11 cellular contexts compared by ENCODE assay signal in the genomic region with DNA sequence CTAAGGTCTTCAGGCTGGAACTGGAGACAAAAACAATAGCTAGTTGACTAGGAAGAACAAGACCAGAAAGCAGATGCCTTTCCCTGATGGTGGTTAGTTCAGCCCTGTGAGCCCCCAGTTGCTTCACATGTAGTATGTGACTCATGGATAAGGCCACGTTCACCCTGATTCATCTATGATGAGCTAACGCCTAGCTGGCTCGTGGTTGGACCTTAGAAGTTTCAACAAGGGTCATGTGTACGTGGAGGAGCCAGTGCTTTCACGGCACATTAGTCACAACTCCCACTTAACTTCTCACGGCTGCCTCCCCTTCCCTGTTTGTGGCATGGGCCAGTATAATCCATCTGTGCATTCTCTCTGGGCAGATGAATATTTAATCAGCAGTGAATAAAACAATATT. TPM values are rescaled to one million over a fixed set of nuclear protein-coding genes. Genes with fewer than 3 reads are reported as not detected.
DNase-seq lines count a peak whose midpoint lies in the region; ATAC-seq and TF ChIP-seq lines count a peak whose summit lies in the region.
"Had no signal": no experiment of that assay in that cellular context is flagged by ENCODE, and none has a peak within 500 bp of the region (broad histone marks: within the 10 kb centered on the region; RNA-seq: fewer than 3 reads in every experiment).

No MANE protein-coding gene starts in this region.

- no peaks in the 10 kb centered on the region for H3K27me3 ChIP-seq in GM23248 (replicated peaks; ENCODE audit: insufficient read depth)
- H3K27me3 ChIP-seq: cardiac muscle cell had no signal

- H2AFZ ChIP-seq in GM23248: peak overlapping the region; percentile 59

- H3K9ac ChIP-seq in GM23248: peak overlapping the region; percentile 59

- peak overlapping the region; percentile 37 for H3K4me2 ChIP-seq in GM23248 (ENCODE audit: unreplicated experiment)

- no peaks in the 10 kb centered on the region for H3K9me2 ChIP-seq in GM23248 (ENCODE audit: insufficient read depth)

- no peaks in the 10 kb centered on the region for H4K20me1 ChIP-seq in GM23248 (ENCODE audit: insufficient read depth)

- peaks cover 5% of the 10 kb centered on the region; the same call in 1 of the 2 replicates for H3K79me2 ChIP-seq in GM23248 (ENCODE audit: insufficient read depth)

- H3K4me1 Mint-ChIP-seq in T-cell: no peaks in the 10 kb centered on the region

- H3K27ac ChIP-seq in GM23248: peak overlapping the region; percentile 94
- no peak overlapping the region for H3K27ac ChIP-seq in RWPE1
- H3K27ac ChIP-seq: cardiac muscle cell had no signal

- peaks cover 0 to 4% of the 10 kb centered on the region in 2 donors for H3K27me3 Mint-ChIP-seq in T-cell

- no peaks in the 10 kb centered on the region for H3K9me3 ChIP-seq in GM23248 (ENCODE audit: low read depth)

- ATAC-seq in sciatic nerve (peak; percentile 77), GM18502 (IDR thresholded peaks at IDR 0.05; ENCODE audit: poor library complexity, unreplicated experiment) (no peak), T-cell (replicated peaks in 1 of 4) (no peak)

- peaks cover 32% of the 10 kb centered on the region for H3K4me1 ChIP-seq in GM23248 (ENCODE audit: insufficient read depth)

- in situ Hi-C loops in GM23248 (cut with MboI): no loop called here

- H3K9me3 Mint-ChIP-seq in T-cell: no peaks in the 10 kb centered on the region

- POLR2A ChIA-PET in RWPE1 (lab: Yijun Ruan, JAX; ENCODE audit: low non-redundant PET) (no interaction called here), T-cell (lab: Charles Lee) (no interaction called here)

- no peaks in the 10 kb centered on the region for H3K36me3 ChIP-seq in GM23248 (ENCODE audit: low read depth)
- H3K36me3 ChIP-seq: cardiac muscle cell had no signal

- no peaks in the 10 kb centered on the region for H3K36me3 Mint-ChIP-seq in T-cell

- H3K4me3 ChIP-seq in GM23248 (no peak overlapping the region), fibroblast of the aortic adventitia (ENCODE audit: low read depth, low read length) (no peak overlapping the region)
- H3K4me3 ChIP-seq: cardiac muscle cell had no signal

- no peak overlapping the region for H3K27ac Mint-ChIP-seq in T-cell

- intact Hi-C loops in sciatic nerve (cut with DNase I): no loop called here

- no peak overlapping the region for H3K4me3 Mint-ChIP-seq in T-cell

- peaks cover 32% of the 10 kb centered on the region for H3F3A ChIP-seq in GM23248 (ENCODE audit: insufficient read depth)

- DNase-seq in GM23248 (peak; percentile 99), RWPE1 (ENCODE audit: low spot score) (peak; percentile 79), fibroblast of the aortic adventitia (ENCODE audit: low read depth) (peak; percentile 97), sciatic nerve (ENCODE audit: low spot score) (no peak), DMS53 treated with DMSO at 0.1 percent for 48 hours (lab: John Stamatoyannopoulos, UW; ENCODE audit: unreplicated experiment) (no peak), T-cell (no peak)
- DNase-seq in stimulated activated naive CD4-positive, alpha-beta T cell treated with Interleukin-2 at 50 U/mL for 16 hours (lab: John Stamatoyannopoulos, UW): no peak
- DNase-seq: NCI-H1436 treated with DMSO at 0.1 percent for 48 hours had no signal

- CTCF ChIA-PET in RWPE1 (lab: Yijun Ruan, JAX) (no interaction called here), T-cell (lab: Charles Lee) (no interaction called here)

- 4 to 5% methylated on average over 6 of the region's 6 CpGs for WGBS in GM23248 (ENCODE audit: low coverage in 1 of 2, low lambda C conversion rate in 2 of 2, missing lambda C conversion rate in 2 of 2), 2 experiments

- TF ChIP-seq CTCF in RWPE1 (conservative IDR thresholded peaks at IDR 0.05; ENCODE audit: low read depth): no peak
- no peak for TF ChIP-seq CTCF in fibroblast of the aortic adventitia (IDR thresholded peaks at IDR 0.05; ENCODE audit: insufficient read depth, low read length)

RNA-seq across cellular contexts. Expression of a gene that starts 20.6 kb away (rescaled TPM):
- total RNA-seq in GM23248 (2014; rRNA removed; shearing (Covaris generic)): 157 and 189 TPM in 2 replicates
- polyA plus RNA-seq in GM23248 (2016; fragmentation: Nextera tagmentation; extraction: Ambion mirVana): 164 TPM in 2 replicates
- total RNA-seq in fibroblast of the aortic adventitia (ENCODE audit: low replicate concordance) (24.3 and 25.1 TPM in 2 replicates), sciatic nerve (114 TPM), T-cell (under 1 TPM; 0.12 to 0.36 (median 0.15) TPM)
- total RNA-seq: mononuclear cell had no signal

Comparison
In these comparisons a context has a peak if more than half of its experiments do, and no peak if none do; other contexts are left out.
1. DNase-seq: peak in GM23248 (single experiment), RWPE1 (single experiment) and fibroblast of the aortic adventitia (single experiment); none in sciatic nerve (single experiment), DMS53 treated with DMSO at 0.1 percent for 48 hours (single experiment), T-cell (0 of 34) and stimulated activated naive CD4-positive, alpha-beta T cell treated with Interleukin-2 at 50 U/mL for 16 hours (single experiment).
2. RNA of a gene that starts 20.6 kb away (total RNA-seq): 157 to 189 TPM in GM23248, 114 TPM in sciatic nerve (single experiment) and 24.3 to 25.1 TPM in fibroblast of the aortic adventitia; 0.12 to 0.36 TPM in T-cell; every median in the first group is over 10 times any median in the second.